8 cellular contexts compared by ENCODE assay signal in the genomic region with DNA sequence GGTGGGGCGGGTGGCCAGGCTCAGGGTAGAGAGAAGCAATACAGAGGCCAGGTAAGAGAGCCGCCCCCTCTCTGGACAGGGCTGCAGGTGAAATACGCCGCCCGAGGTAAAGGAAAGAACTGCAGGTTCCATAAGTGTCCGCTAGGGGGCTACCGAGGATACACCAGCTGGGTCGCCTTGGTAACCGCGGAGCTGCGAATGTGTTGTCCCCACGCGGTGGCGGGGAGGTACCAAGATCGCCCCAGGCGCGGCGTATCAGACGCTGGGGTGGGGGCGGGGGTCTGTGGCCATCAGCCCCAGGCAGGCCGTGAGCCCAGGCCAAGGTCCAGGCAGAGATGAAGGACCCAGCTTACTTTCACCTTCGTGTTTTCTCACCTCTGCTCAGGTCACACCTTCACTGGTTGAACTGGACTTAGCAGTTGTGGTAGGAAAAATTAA. TPM values are rescaled to one million over a fixed set of nuclear protein-coding genes. Genes with fewer than 3 reads are reported as not detected.
DNase-seq lines count a peak whose midpoint lies in the region; ATAC-seq and TF ChIP-seq lines count a peak whose summit lies in the region.

No MANE protein-coding gene starts in this region.

- H3K27ac Mint-ChIP-seq in T-helper 1 cell treated with Interleukin-12 subunit alpha and Interleukin-12 subunit beta and Interleukin-4 antibody, amounts not matched to agents 30 μg/mL and 1 μg/mL, for 36 hours = peak overlapping the region; percentile 57

- TF ChIP-seq CTCF in GM06990 (IDR thresholded peaks at IDR 0.05; ENCODE audit: insufficient read depth, low read length, poor library complexity, severe bottlenecking) (peak; percentile 99), left ventricle myocardium inferior (IDR thresholded peaks at IDR 0.05; ENCODE audit: borderline replicate concordance) (peak; percentile 97)

- H3K27me3 Mint-ChIP-seq in T-helper 1 cell treated with Interleukin-12 subunit alpha and Interleukin-12 subunit beta and Interleukin-4 antibody, amounts not matched to agents 30 μg/mL and 1 μg/mL, for 36 hours (ENCODE audit: low read depth) = peaks cover 4% of the 10 kb centered on the region

- H3K9me3 ChIP-seq in adipocyte (ENCODE audit: control insufficient read depth, low read length) = no peaks in the 10 kb centered on the region
- H3K9me3 ChIP-seq in left ventricle myocardium inferior (replicated peaks) = no peaks in the 10 kb centered on the region
- H3K9me3 ChIP-seq in aorta (ENCODE audit: control insufficient read depth, low read length) = no peaks in the 10 kb centered on the region

- DNase-seq in GM06990 (ENCODE audit: extremely low read depth, insufficient read length) = peak; percentile 70
- peak; percentile 50 for DNase-seq in NCI-H1694 treated with DMSO at 0.1 percent for 48 hours (lab: John Stamatoyannopoulos, UW)
- DNase-seq in adipocyte (ENCODE audit: low read depth) = peak; percentile 94
- DNase-seq in left ventricle myocardium inferior = peak; percentile 78
- DNase-seq in renal cortical epithelial cell (ENCODE audit: low read depth) = peak; percentile 66
- peak; percentile 91 to 93 for DNase-seq in aorta

- no peaks in the 10 kb centered on the region for H3K9me3 Mint-ChIP-seq in T-helper 1 cell treated with Interleukin-12 subunit alpha and Interleukin-12 subunit beta and Interleukin-4 antibody, amounts not matched to agents 30 μg/mL and 1 μg/mL, for 36 hours

- H3K36me3 ChIP-seq in GM06990 (ENCODE audit: control insufficient read depth, insufficient read depth, low read length) = no peaks in the 10 kb centered on the region
- no peaks in the 10 kb centered on the region for H3K36me3 ChIP-seq in adipocyte (ENCODE audit: control insufficient read depth, insufficient read depth, low read length, severe bottlenecking)
- no peaks in the 10 kb centered on the region for H3K36me3 ChIP-seq in left ventricle myocardium inferior
- H3K36me3 ChIP-seq in aorta (ENCODE audit: control insufficient read depth in 1 of 2, insufficient read depth in 2 of 2, low read length in 1 of 2) = no peaks in the 10 kb centered on the region

- H3K9ac ChIP-seq in adipocyte (ENCODE audit: low read length) = no peak overlapping the region

- no peak overlapping the region for H3K27ac ChIP-seq in left ventricle myocardium inferior (replicated peaks)
- no peak overlapping the region for H3K27ac ChIP-seq in aorta (ENCODE audit: low read depth in 1 of 2, low read length in 2 of 2)

- WGBS in aorta, 2 donors = 2% methylated on average over 21 to 22 of the region's 22 CpGs

- H3K27me3 ChIP-seq in GM06990 (replicated peaks; ENCODE audit: control insufficient read depth, insufficient read depth, low read length) = no peaks in the 10 kb centered on the region
- peaks cover 15% of the 10 kb centered on the region for H3K27me3 ChIP-seq in adipocyte (replicated peaks; ENCODE audit: control insufficient read depth, insufficient read depth, low read length)
- peaks cover 9% of the 10 kb centered on the region for H3K27me3 ChIP-seq in left ventricle myocardium inferior (ENCODE audit: low read depth)
- no peaks in the 10 kb centered on the region for H3K27me3 ChIP-seq in aorta (ENCODE audit: control insufficient read depth in 1 of 2, insufficient read depth in 2 of 2, low read length in 1 of 2)

- H3K4me1 Mint-ChIP-seq in T-helper 1 cell treated with Interleukin-12 subunit alpha and Interleukin-12 subunit beta and Interleukin-4 antibody, amounts not matched to agents 30 μg/mL and 1 μg/mL, for 36 hours (ENCODE audit: low read depth) = peaks cover 6% of the 10 kb centered on the region

- intact Hi-C loops in left ventricle myocardium inferior (cut with micrococcal nuclease) (no loop called here), aorta (cut with DNase I) (no loop called here)

- peak; percentile 86 for ATAC-seq in HG02759 (IDR thresholded peaks at IDR 0.05; ENCODE audit: unreplicated experiment)
- ATAC-seq in aorta (ENCODE audit: low FRiP score) = peak; percentile 92

- H3K4me3 ChIP-seq in GM06990 (replicated peaks; ENCODE audit: low read depth, low read length) (peak overlapping the region; percentile 25; the same call in 1 of the 2 replicates), adipocyte (ENCODE audit: low read length) (peak overlapping the region; percentile 50), left ventricle myocardium inferior (peak overlapping the region; percentile 45), aorta (ENCODE audit: low read length in 2 of 2) (no peak overlapping the region)

- H3K4me3 Mint-ChIP-seq in T-helper 1 cell treated with Interleukin-12 subunit alpha and Interleukin-12 subunit beta and Interleukin-4 antibody, amounts not matched to agents 30 μg/mL and 1 μg/mL, for 36 hours = no peak overlapping the region

- H3K36me3 Mint-ChIP-seq in T-helper 1 cell treated with Interleukin-12 subunit alpha and Interleukin-12 subunit beta and Interleukin-4 antibody, amounts not matched to agents 30 μg/mL and 1 μg/mL, for 36 hours (ENCODE audit: low read depth) = no peaks in the 10 kb centered on the region

- peaks cover 4% of the 10 kb centered on the region for H3K4me1 ChIP-seq in adipocyte (ENCODE audit: control insufficient read depth, insufficient read depth, low read length)
- H3K4me1 ChIP-seq in left ventricle myocardium inferior = peaks cover 7% of the 10 kb centered on the region
- H3K4me1 ChIP-seq in aorta (ENCODE audit: control insufficient read depth in 1 of 2, insufficient read depth in 2 of 2, low read length in 2 of 2) = no peaks in the 10 kb centered on the region

RNA-seq across cellular contexts. Expression of a gene that starts 18.4 kb away (rescaled TPM):
- total RNA-seq in left ventricle myocardium inferior (11.0 TPM), renal cortical epithelial cell (25.7 and 39.4 TPM in 2 replicates), aorta (10 to 100 TPM; 17.1 to 31.0 TPM)
- 10 to 100 TPM in 1 of 2 donors, 1 to 10 TPM in 1; 7.9 to 13.0 TPM for polyA plus RNA-seq in aorta

Comparison
In these comparisons a context has a peak if more than half of its experiments do, and no peak if none do; other contexts are left out.
1. H3K4me3 ChIP-seq: peak in GM06990 (single experiment), adipocyte (single experiment) and left ventricle myocardium inferior (single experiment); none in aorta (0 of 2).
2. Peak in every context shown above with its lines, with median percentiles within 50 percentile points of each other: DNase-seq.